Comparison of ENCODE assay signal across 1 cellular context in the genomic region with DNA sequence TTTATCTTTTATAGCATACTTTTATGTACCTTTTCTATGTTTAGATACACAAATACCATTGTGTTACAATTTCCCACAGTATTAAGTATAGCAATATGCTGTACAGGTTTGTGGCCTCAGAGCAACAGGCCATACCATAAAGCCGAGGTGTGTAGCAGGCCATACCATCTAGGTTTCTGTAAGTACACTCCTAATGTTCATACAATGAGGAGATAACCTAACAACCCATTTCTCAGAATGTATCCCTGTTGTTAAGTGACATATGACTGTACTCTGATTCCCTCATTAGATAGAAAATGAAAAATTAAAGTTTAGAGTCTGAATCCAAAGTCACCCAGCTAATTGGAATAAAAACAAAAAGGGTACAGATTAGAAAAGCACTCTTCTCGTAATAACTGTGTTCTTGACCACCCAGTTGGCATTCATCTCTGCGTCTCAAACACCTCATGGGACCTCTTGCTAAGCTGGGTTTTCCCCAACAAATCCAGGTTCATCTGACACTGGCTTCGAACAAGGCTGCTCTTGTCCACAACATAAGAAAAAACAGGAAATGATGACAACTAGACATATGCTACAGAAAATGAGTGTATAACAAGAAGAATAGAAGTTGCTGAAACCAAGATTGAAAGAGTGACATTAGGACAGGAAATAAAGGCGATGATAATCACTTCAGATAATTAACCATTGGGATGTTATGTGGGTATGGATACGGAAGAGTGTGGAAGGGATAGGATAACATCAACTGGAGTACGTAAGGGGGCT.
TF ChIP-seq lines count a peak whose summit lies in the region.

No MANE protein-coding gene starts in this region.

TF ChIP-seq in GM12878, 131 proteins besides CTCF, POLR2A, EP300 and RAD21 (continued from another document):
- TF ChIP-seq CEBPZ (IDR thresholded peaks at IDR 0.05; ENCODE audit: low read depth, low read length) (no peak), ZNF622 (IDR thresholded peaks at IDR 0.05) (no peak), CUX1 (IDR thresholded peaks at IDR 0.05; ENCODE audit: insufficient replicate concordance, low read depth, low read length) (no peak), DPF2 (IDR thresholded peaks at IDR 0.05) (no peak), EZH2 (IDR thresholded peaks at IDR 0.05; ENCODE audit: borderline replicate concordance, control insufficient read depth, low read depth, low read length) (no peak), SP1 (IDR thresholded peaks at IDR 0.05; ENCODE audit: low read depth, low read length) (no peak), ZNF207 (IDR thresholded peaks at IDR 0.05; ENCODE audit: borderline replicate concordance) (no peak), SIX5 (IDR thresholded peaks at IDR 0.05; ENCODE audit: low read depth, low read length, severe bottlenecking) (no peak), YBX1 (IDR thresholded peaks at IDR 0.05) (no peak), PAX8 (IDR thresholded peaks at IDR 0.05) (no peak), CEBPB (IDR thresholded peaks at IDR 0.05; ENCODE audit: borderline replicate concordance in 1 of 2, low read depth in 2 of 2, low read length in 2 of 2) (no peak), BHLHE40 (IDR thresholded peaks at IDR 0.05; ENCODE audit: borderline replicate concordance in 1 of 2, low read depth in 2 of 2, low read length in 1 of 2) (no peak)
- TF ChIP-seq, protein P1, sequence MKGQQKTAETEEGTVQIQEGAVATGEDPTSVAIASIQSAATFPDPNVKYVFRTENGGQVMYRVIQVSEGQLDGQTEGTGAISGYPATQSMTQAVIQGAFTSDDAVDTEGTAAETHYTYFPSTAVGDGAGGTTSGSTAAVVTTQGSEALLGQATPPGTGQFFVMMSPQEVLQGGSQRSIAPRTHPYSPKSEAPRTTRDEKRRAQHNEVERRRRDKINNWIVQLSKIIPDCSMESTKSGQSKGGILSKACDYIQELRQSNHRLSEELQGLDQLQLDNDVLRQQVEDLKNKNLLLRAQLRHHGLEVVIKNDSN (IDR thresholded peaks at IDR 0.05; ENCODE audit: borderline replicate concordance, extremely low read length, insufficient read depth, low read depth, low read length), result no peak
- TF ChIP-seq, protein P2, sequence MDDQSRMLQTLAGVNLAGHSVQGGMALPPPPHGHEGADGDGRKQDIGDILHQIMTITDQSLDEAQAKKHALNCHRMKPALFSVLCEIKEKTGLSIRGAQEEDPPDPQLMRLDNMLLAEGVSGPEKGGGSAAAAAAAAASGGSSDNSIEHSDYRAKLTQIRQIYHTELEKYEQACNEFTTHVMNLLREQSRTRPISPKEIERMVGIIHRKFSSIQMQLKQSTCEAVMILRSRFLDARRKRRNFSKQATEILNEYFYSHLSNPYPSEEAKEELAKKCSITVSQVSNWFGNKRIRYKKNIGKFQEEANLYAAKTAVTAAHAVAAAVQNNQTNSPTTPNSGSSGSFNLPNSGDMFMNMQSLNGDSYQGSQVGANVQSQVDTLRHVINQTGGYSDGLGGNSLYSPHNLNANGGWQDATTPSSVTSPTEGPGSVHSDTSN (IDR thresholded peaks at IDR 0.05; ENCODE audit: insufficient replicate concordance, low read depth, low read length), result no peak
